In the genomic region with DNA sequence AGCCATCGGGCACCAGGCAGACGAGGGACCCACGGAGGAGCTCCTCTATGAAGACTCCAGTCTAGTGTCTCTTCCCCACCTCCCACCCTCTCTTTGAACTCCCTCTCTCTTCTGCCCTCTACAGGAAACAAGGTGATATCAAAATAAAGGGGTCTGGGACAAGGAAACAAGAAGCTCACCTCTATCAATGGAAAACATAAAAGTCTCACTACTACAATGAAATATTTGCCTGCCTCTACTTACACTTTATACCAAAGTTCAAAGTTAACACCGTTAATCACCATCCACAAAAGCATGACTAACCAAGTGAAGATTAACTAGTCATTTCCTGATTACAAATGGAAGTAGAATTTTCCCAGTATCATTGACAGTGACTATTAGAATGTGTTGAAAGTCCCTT, we compare ENCODE assay signal across 9 cellular contexts.
A peak's percentile ranks its signal among the peaks of the same experiment; 100 is the strongest.
DNase-seq lines count a peak whose midpoint lies in the region; ATAC-seq and TF ChIP-seq lines count a peak whose summit lies in the region.
"Had no signal": no experiment of that assay in that cellular context is flagged by ENCODE, and none has a peak within 500 bp of the region (broad histone marks: within the 10 kb centered on the region; RNA-seq: fewer than 3 reads in every experiment).

No MANE protein-coding gene starts in this region.

- H3K27me3 ChIP-seq in GM23338 (ENCODE audit: insufficient read depth) (no peaks in the 10 kb centered on the region), Panc1 (ENCODE audit: control insufficient read depth, insufficient read depth, low read length) (no peaks in the 10 kb centered on the region), adrenal gland (no peaks in the 10 kb centered on the region)

- H3K27ac Mint-ChIP-seq in GM23338: no peak overlapping the region
- no peak overlapping the region for H3K27ac Mint-ChIP-seq in immature natural killer cell
- H3K27ac Mint-ChIP-seq: effector memory CD8-positive, alpha-beta T cell had no signal

- DNase-seq in AG10803 (ENCODE audit: low read depth) (peak; percentile 32), GM23338 (ENCODE audit: low spot score) (peak; percentile 77), Panc1 (ENCODE audit: low read depth, low spot score) (no peak), germinal center (ENCODE audit: low spot score) (peak; percentile 13), immature natural killer cell (no peak), adrenal gland (no peak)
- DNase-seq in activated CD4-positive, CD25-positive, alpha-beta regulatory T cell (lab: John Stamatoyannopoulos, UW): no peak
- DNase-seq in activated effector memory CD4-positive, alpha-beta T cell treated with Interleukin-2 at 50 U/mL for 16 hours: no peak
- DNase-seq: effector memory CD8-positive, alpha-beta T cell had no signal

- H3K4me1 Mint-ChIP-seq in GM23338 (peaks cover 28% of the 10 kb centered on the region), immature natural killer cell (no peaks in the 10 kb centered on the region)

- WGBS in adrenal gland, 4 donors: 82 to 84% (median 84%) methylated on average over 4 of the region's 4 CpGs

- peak; percentile 81 for ATAC-seq in GM23338
- ATAC-seq in Panc1: no peak; the same call in 1 of the 2 replicates
- ATAC-seq: effector memory CD8-positive, alpha-beta T cell had no signal

- H3K4me1 ChIP-seq in GM23338 (ENCODE audit: insufficient read depth) (peaks cover 14% of the 10 kb centered on the region), Panc1 (ENCODE audit: control insufficient read depth, insufficient read depth, low read length) (peaks cover 10% of the 10 kb centered on the region), adrenal gland (replicated peaks in 1 of 2) (peaks cover 0 to 16% of the 10 kb centered on the region in 2 donors)

- no peak for TF ChIP-seq POLR2A in adrenal gland (IDR thresholded peaks at IDR 0.05)

- intact Hi-C loops in Panc1 (cut with micrococcal nuclease; ENCODE audit: unreplicated experiment): no loop called here
- intact Hi-C loops in adrenal gland (cut with DNase I): no loop called here

- H3K4me3 ChIP-seq in AG10803 (ENCODE audit: low read length) (no peak overlapping the region), GM23338 (no peak overlapping the region), Panc1 (ENCODE audit: low read depth in 2 of 2, low read length in 2 of 2) (no peak overlapping the region), adrenal gland (no peak overlapping the region)

- TF ChIP-seq CTCF in AG10803 (conservative IDR thresholded peaks at IDR 0.05; ENCODE audit: low read length) (peak; percentile 13; the same call in 1 of the 2 replicates), GM23338 (conservative IDR thresholded peaks at IDR 0.05; ENCODE audit: low read depth in 2 of 2) (peak; percentile 66 to 67), Panc1 (IDR thresholded peaks at IDR 0.05) (peak; percentile 36), adrenal gland (IDR thresholded peaks at IDR 0.05) (no peak)

- H3K9me3 ChIP-seq in Panc1 (ENCODE audit: control insufficient read depth, insufficient read depth, low read depth, low read length) (no peaks in the 10 kb centered on the region), adrenal gland (replicated peaks in 1 of 3) (no peaks in the 10 kb centered on the region)

- no peaks in the 10 kb centered on the region for H3K36me3 Mint-ChIP-seq in GM23338 (ENCODE audit: low read depth)
- H3K36me3 Mint-ChIP-seq in immature natural killer cell: no peaks in the 10 kb centered on the region

- H3K9me3 Mint-ChIP-seq in GM23338 (no peaks in the 10 kb centered on the region), immature natural killer cell (no peaks in the 10 kb centered on the region)
- H3K9me3 Mint-ChIP-seq: effector memory CD8-positive, alpha-beta T cell had no signal

- H3K27ac ChIP-seq in GM23338 (ENCODE audit: low read depth): no peak overlapping the region
- H3K27ac ChIP-seq in Panc1 (ENCODE audit: low read length): no peak overlapping the region
- no peak overlapping the region for H3K27ac ChIP-seq in adrenal gland

- POLR2A ChIA-PET in Panc1 (lab: Charles Lee): no interaction called here

- H2AFZ ChIP-seq in GM23338: no peak overlapping the region

- H3K79me2 ChIP-seq in GM23338 (replicated peaks; ENCODE audit: insufficient read depth): peaks cover 97% of the 10 kb centered on the region

- no peak overlapping the region for H3K4me2 ChIP-seq in GM23338

- in situ Hi-C loops in Panc1 (cut with HindIII; ENCODE audit: low pct_unique_long_range_greater_than_20kb, low sequenced_read_pairs): no loop called here

- H3K4me3 Mint-ChIP-seq in GM23338 (no peak overlapping the region), immature natural killer cell (no peak overlapping the region)
- H3K4me3 Mint-ChIP-seq: effector memory CD8-positive, alpha-beta T cell had no signal

- CTCF ChIA-PET in Panc1 (lab: Charles Lee): interaction anchor here (0.5 to 0.6 kb wide), 2 partner anchors 9 to 224 kb away, joined by 3 to 4 read pairs; no protein-coding TSS in a partner anchor

- peaks cover 7% of the 10 kb centered on the region for H4K20me1 ChIP-seq in GM23338 (replicated peaks; ENCODE audit: insufficient read depth)

- no peaks in the 10 kb centered on the region for H3F3A ChIP-seq in GM23338 (replicated peaks; ENCODE audit: low read depth)

- BruUV-seq in Panc1 (replicated peaks; lab: Mats Ljungman, UMichigan): no TSS peak

- H3K36me3 ChIP-seq in GM23338 (ENCODE audit: insufficient read depth) (no peaks in the 10 kb centered on the region), Panc1 (ENCODE audit: control insufficient read depth, insufficient read depth, low read length) (no peaks in the 10 kb centered on the region), adrenal gland (replicated peaks in 1 of 2) (no peaks in the 10 kb centered on the region)

- H3K27me3 Mint-ChIP-seq in GM23338 (ENCODE audit: insufficient read depth, low read depth, poor library complexity) (peaks cover 6% of the 10 kb centered on the region), immature natural killer cell (ENCODE audit: low read depth in 3 of 3) (peaks cover 0 to 9% (median 0%) of the 10 kb centered on the region in 3 donors)

- no peaks in the 10 kb centered on the region for H3K9me2 ChIP-seq in GM23338 (ENCODE audit: insufficient read depth)

TF ChIP-seq in GM23338, 12 proteins besides CTCF, POLR2A, EP300 and RAD21 (continues in another document):
- TF ChIP-seq, protein P1, sequence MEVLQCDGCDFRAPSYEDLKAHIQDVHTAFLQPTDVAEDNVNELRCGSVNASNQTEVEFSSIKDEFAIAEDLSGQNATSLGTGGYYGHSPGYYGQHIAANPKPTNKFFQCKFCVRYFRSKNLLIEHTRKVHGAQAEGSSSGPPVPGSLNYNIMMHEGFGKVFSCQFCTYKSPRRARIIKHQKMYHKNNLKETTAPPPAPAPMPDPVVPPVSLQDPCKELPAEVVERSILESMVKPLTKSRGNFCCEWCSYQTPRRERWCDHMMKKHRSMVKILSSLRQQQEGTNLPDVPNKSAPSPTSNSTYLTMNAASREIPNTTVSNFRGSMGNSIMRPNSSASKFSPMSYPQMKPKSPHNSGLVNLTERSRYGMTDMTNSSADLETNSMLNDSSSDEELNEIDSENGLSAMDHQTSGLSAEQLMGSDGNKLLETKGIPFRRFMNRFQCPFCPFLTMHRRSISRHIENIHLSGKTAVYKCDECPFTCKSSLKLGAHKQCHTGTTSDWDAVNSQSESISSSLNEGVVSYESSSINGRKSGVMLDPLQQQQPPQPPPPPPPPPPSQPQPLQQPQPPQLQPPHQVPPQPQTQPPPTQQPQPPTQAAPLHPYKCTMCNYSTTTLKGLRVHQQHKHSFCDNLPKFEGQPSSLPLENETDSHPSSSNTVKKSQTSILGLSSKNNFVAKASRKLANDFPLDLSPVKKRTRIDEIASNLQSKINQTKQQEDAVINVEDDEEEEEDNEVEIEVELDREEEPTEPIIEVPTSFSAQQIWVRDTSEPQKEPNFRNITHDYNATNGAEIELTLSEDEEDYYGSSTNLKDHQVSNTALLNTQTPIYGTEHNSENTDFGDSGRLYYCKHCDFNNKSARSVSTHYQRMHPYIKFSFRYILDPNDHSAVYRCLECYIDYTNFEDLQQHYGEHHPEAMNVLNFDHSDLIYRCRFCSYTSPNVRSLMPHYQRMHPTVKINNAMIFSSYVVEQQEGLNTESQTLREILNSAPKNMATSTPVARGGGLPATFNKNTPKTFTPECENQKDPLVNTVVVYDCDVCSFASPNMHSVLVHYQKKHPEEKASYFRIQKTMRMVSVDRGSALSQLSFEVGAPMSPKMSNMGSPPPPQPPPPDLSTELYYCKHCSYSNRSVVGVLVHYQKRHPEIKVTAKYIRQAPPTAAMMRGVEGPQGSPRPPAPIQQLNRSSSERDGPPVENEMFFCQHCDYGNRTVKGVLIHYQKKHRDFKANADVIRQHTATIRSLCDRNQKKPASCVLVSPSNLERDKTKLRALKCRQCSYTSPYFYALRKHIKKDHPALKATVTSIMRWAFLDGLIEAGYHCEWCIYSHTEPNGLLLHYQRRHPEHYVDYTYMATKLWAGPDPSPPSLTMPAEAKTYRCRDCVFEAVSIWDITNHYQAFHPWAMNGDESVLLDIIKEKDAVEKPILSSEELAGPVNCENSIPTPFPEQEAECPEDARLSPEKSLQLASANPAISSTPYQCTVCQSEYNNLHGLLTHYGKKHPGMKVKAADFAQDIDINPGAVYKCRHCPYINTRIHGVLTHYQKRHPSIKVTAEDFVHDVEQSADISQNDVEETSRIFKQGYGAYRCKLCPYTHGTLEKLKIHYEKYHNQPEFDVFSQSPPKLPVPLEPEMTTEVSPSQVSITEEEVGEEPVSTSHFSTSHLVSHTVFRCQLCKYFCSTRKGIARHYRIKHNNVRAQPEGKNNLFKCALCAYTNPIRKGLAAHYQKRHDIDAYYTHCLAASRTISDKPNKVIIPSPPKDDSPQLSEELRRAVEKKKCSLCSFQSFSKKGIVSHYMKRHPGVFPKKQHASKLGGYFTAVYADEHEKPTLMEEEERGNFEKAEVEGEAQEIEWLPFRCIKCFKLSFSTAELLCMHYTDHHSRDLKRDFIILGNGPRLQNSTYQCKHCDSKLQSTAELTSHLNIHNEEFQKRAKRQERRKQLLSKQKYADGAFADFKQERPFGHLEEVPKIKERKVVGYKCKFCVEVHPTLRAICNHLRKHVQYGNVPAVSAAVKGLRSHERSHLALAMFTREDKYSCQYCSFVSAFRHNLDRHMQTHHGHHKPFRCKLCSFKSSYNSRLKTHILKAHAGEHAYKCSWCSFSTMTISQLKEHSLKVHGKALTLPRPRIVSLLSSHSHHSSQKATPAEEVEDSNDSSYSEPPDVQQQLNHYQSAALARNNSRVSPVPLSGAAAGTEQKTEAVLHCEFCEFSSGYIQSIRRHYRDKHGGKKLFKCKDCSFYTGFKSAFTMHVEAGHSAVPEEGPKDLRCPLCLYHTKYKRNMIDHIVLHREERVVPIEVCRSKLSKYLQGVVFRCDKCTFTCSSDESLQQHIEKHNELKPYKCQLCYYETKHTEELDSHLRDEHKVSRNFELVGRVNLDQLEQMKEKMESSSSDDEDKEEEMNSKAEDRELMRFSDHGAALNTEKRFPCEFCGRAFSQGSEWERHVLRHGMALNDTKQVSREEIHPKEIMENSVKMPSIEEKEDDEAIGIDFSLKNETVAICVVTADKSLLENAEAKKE (CRISPR knock-in tag; IDR thresholded peaks at IDR 0.05): no peak
- no peak for TF ChIP-seq EZH2 (IDR thresholded peaks at IDR 0.05; ENCODE audit: low read depth, unreplicated experiment)

Comparison
In these comparisons a context has a peak if more than half of its experiments do, and no peak if none do; other contexts are left out.
1. DNase-seq: peak in AG10803 (single experiment), GM23338 (single experiment) and germinal center (single experiment); none in Panc1 (single experiment), activated CD4-positive, CD25-positive, alpha-beta regulatory T cell (0 of 4), immature natural killer cell (0 of 3), adrenal gland (0 of 7) and activated effector memory CD4-positive, alpha-beta T cell treated with Interleukin-2 at 50 U/mL for 16 hours (single experiment).
2. CTCF ChIP-seq: peak in AG10803 (single experiment), GM23338 (2 of 2) and Panc1 (single experiment); none in adrenal gland (0 of 6).